8 cellular contexts compared by ENCODE assay signal in genomic region chr13:30576528-30576927, GRCh38. TPM values are rescaled to one million over a fixed set of nuclear protein-coding genes. Genes with fewer than 3 reads are reported as not detected.
DNase-seq lines count a peak whose midpoint lies in the region; ATAC-seq and TF ChIP-seq lines count a peak whose summit lies in the region.

No MANE protein-coding gene starts in this region.

- no peak for TF ChIP-seq CTCF in RWPE1 (conservative IDR thresholded peaks at IDR 0.05; ENCODE audit: low read depth)

- peak; percentile 45 for DNase-seq in GDM1 (lab: John Stamatoyannopoulos, UW)
- peak; percentile 5 for DNase-seq in RWPE1 (ENCODE audit: low spot score)
- DNase-seq in activated naive CD8-positive, alpha-beta T cell treated with anti-CD3 and anti-CD28 coated beads for 36 hours, result peak; percentile 30
- DNase-seq in natural killer cell treated with Interleukin-12 subunit alpha and Interleukin-12 subunit beta and Interleukin-15 and Interleukin-18, amount 100 ng/mL, for 72 hours (ENCODE audit: low spot score), result no peak
- no peak for DNase-seq in NCI-H446 treated with DMSO at 0.1 percent for 48 hours (lab: John Stamatoyannopoulos, UW)
- DNase-seq in NCI-H1694 treated with DMSO at 0.1 percent for 48 hours (lab: John Stamatoyannopoulos, UW), result no peak

- CTCF ChIA-PET in RWPE1 (lab: Yijun Ruan, JAX), result no interaction called here

- ATAC-seq in natural killer cell treated with Interleukin-12 subunit alpha and Interleukin-12 subunit beta and Interleukin-15 and Interleukin-18, amount 100 ng/mL, for 72 hours, result no peak
- ATAC-seq in HG02938 (IDR thresholded peaks at IDR 0.05; ENCODE audit: unreplicated experiment) (no peak), GM18858 (IDR thresholded peaks at IDR 0.05; ENCODE audit: unreplicated experiment) (no peak)

- H3K9me3 Mint-ChIP-seq in activated naive CD8-positive, alpha-beta T cell treated with anti-CD3 and anti-CD28 coated beads for 36 hours, result no peaks in the 10 kb centered on the region
- H3K9me3 Mint-ChIP-seq in natural killer cell treated with Interleukin-12 subunit alpha and Interleukin-12 subunit beta and Interleukin-15 and Interleukin-18, amount 100 ng/mL, for 72 hours, result no peaks in the 10 kb centered on the region

- H3K27me3 Mint-ChIP-seq in activated naive CD8-positive, alpha-beta T cell treated with anti-CD3 and anti-CD28 coated beads for 36 hours, result no peaks in the 10 kb centered on the region
- H3K27me3 Mint-ChIP-seq in natural killer cell treated with Interleukin-12 subunit alpha and Interleukin-12 subunit beta and Interleukin-15 and Interleukin-18, amount 100 ng/mL, for 72 hours, result peaks cover 5 to 16% of the 10 kb centered on the region in 2 donors

- H3K36me3 Mint-ChIP-seq in activated naive CD8-positive, alpha-beta T cell treated with anti-CD3 and anti-CD28 coated beads for 36 hours, result no peaks in the 10 kb centered on the region
- no peaks in the 10 kb centered on the region for H3K36me3 Mint-ChIP-seq in natural killer cell treated with Interleukin-12 subunit alpha and Interleukin-12 subunit beta and Interleukin-15 and Interleukin-18, amount 100 ng/mL, for 72 hours

- POLR2A ChIA-PET in RWPE1 (lab: Yijun Ruan, JAX; ENCODE audit: low non-redundant PET), result interaction anchor here (0.5 to 0.6 kb wide), 2 partner anchors 8 to 191 kb away, joined by 3 to 4 read pairs; no protein-coding TSS in a partner anchor

- no peak overlapping the region for H3K27ac Mint-ChIP-seq in activated naive CD8-positive, alpha-beta T cell treated with anti-CD3 and anti-CD28 coated beads for 36 hours
- H3K27ac Mint-ChIP-seq in natural killer cell treated with Interleukin-12 subunit alpha and Interleukin-12 subunit beta and Interleukin-15 and Interleukin-18, amount 100 ng/mL, for 72 hours, result peak overlapping the region; percentile 7 to 9

- H3K4me3 Mint-ChIP-seq in activated naive CD8-positive, alpha-beta T cell treated with anti-CD3 and anti-CD28 coated beads for 36 hours, result no peak overlapping the region
- peak overlapping the region; percentile 43 for H3K4me3 Mint-ChIP-seq in natural killer cell treated with Interleukin-12 subunit alpha and Interleukin-12 subunit beta and Interleukin-15 and Interleukin-18, amount 100 ng/mL, for 72 hours

- H3K4me1 Mint-ChIP-seq in activated naive CD8-positive, alpha-beta T cell treated with anti-CD3 and anti-CD28 coated beads for 36 hours, result peaks cover 29% of the 10 kb centered on the region
- peaks cover 25 to 38% of the 10 kb centered on the region in 2 donors for H3K4me1 Mint-ChIP-seq in natural killer cell treated with Interleukin-12 subunit alpha and Interleukin-12 subunit beta and Interleukin-15 and Interleukin-18, amount 100 ng/mL, for 72 hours (ENCODE audit: low read depth in 2 of 2)

- H3K27ac ChIP-seq in RWPE1, result no peak overlapping the region

RNA-seq across cellular contexts. Expression of gene USPL1, which starts 41.2 kb away (rescaled TPM):
- 10 to 100 TPM; 13.6 to 15.3 TPM for total RNA-seq in activated naive CD8-positive, alpha-beta T cell treated with anti-CD3 and anti-CD28 coated beads for 36 hours
- total RNA-seq in natural killer cell treated with Interleukin-12 subunit alpha and Interleukin-12 subunit beta and Interleukin-15 and Interleukin-18, amount 100 ng/mL, for 72 hours, result 10 to 100 TPM; 18.6 to 25.6 TPM

Comparison
In these comparisons a context has a peak if more than half of its experiments do, and no peak if none do; other contexts are left out.
1. DNase-seq: peak in GDM1 (single experiment), RWPE1 (single experiment) and activated naive CD8-positive, alpha-beta T cell treated with anti-CD3 and anti-CD28 coated beads for 36 hours (single experiment); none in natural killer cell treated with Interleukin-12 subunit alpha and Interleukin-12 subunit beta and Interleukin-15 and Interleukin-18, amount 100 ng/mL, for 72 hours (single experiment), NCI-H446 treated with DMSO at 0.1 percent for 48 hours (single experiment) and NCI-H1694 treated with DMSO at 0.1 percent for 48 hours (single experiment).